Comparison of ENCODE assay signal across 8 cellular contexts in the genomic region with DNA sequence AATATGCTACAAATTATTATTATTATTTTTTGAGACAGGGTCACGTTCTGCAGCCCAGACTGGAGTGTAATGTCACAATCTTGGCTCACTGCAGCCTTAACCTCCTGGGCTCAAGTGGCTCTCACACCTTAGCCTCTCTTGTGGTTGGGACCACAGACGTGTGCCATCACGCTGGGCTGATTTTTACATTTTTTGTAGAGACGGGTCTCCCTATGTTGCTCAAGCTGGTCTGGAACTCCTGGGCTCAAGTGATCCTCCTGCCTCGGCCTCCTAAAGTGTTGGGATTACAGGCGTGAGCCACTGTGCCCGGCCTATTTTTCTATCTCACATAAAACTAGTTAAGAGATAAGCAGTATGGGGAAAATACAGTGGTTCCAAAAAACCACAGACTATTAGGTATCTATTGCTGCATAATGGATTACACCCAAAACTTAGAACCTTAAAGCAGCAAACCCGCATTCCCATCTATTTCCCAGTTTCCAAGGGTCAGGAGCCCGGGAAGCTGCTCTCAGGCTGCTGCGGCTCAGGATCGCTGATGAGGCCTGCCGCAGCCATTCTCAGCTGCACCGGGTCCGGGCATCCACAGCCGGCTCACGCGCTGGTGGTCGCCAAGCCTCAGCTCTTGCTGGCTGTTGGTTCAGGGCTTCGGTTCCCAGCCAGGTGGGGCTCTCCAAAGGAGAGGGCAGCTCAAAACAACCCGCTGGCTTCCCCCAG.
DNase-seq lines count a peak whose midpoint lies in the region; ATAC-seq, FAIRE-seq and TF ChIP-seq lines count a peak whose summit lies in the region.

No MANE protein-coding gene starts in this region.

- no peak overlapping the region for H3K9ac ChIP-seq in keratinocyte (ENCODE audit: control insufficient read depth, extremely low read depth, insufficient read depth, low read length)

- H2AFZ ChIP-seq in keratinocyte (ENCODE audit: control insufficient read depth, low read length) = no peak overlapping the region

- no peak for TF ChIP-seq CTCF in keratinocyte (optimal IDR thresholded peaks at IDR 0.05 in 1 of 3, IDR thresholded peaks at IDR 0.05 in 1 of 3, conservative IDR thresholded peaks at IDR 0.05 in 1 of 3; ENCODE audit: extremely low read depth in 1 of 3, insufficient read depth in 2 of 3, low read length in 3 of 3)

- dilution Hi-C loops in keratinocyte (cut with MboI; ENCODE audit: extremely low pct_ligation_motif_present, low sequenced_read_pairs) = no loop called here

- H3K4me1 Mint-ChIP-seq in activated CD4-positive, alpha-beta T cell treated with anti-CD3 and anti-CD28 coated beads, Interleukin-2, amount 10 ng/mL, durations not matched to agents 7 days and 5 days = peaks cover 14% of the 10 kb centered on the region
- H3K4me1 Mint-ChIP-seq in activated T-helper 17 cell treated with anti-CD3 and anti-CD28 coated beads, Interleukin-2, amount 50 U/mL, for 72 hours = peaks cover under 1% of the 10 kb centered on the region

- CTCF ChIA-PET in activated CD4-positive, alpha-beta T cell treated with anti-CD3 and anti-CD28 coated beads, Interleukin-2, amount 10 ng/mL, durations not matched to agents 7 days and 5 days (lab: Charles Lee) = interaction anchor here (0.6 to 2.5 kb wide), 23 partner anchors 7 to 815 kb away, joined by 3 to 22 read pairs (median 3); partner anchors contain the start of gene STRIP2

- 49% methylated on average over 20 of the region's 20 CpGs for WGBS in thymus

- H3K27ac ChIP-seq in keratinocyte (ENCODE audit: control insufficient read depth, insufficient read depth, low read length) (no peak overlapping the region), thymus (ENCODE audit: low read depth) (no peak overlapping the region)

- H3K27me3 Mint-ChIP-seq in activated CD4-positive, alpha-beta T cell treated with anti-CD3 and anti-CD28 coated beads, Interleukin-2, amount 10 ng/mL, durations not matched to agents 7 days and 5 days = no peaks in the 10 kb centered on the region
- H3K27me3 Mint-ChIP-seq in activated T-helper 17 cell treated with anti-CD3 and anti-CD28 coated beads, Interleukin-2, amount 50 U/mL, for 72 hours = no peaks in the 10 kb centered on the region

- H3K9me1 ChIP-seq in keratinocyte (ENCODE audit: control insufficient read depth, extremely low read depth, insufficient read depth, low read length) = no peaks in the 10 kb centered on the region

- no peak for ATAC-seq in activated T-helper 17 cell treated with anti-CD3 and anti-CD28 coated beads, Interleukin-2, amount 50 U/mL, for 72 hours (replicated peaks)

- no peak for FAIRE-seq in keratinocyte (lab: Jason Lieb, UNC)

- H3K36me3 ChIP-seq in keratinocyte (ENCODE audit: control insufficient read depth in 2 of 2, extremely low read depth in 1 of 2, insufficient read depth in 2 of 2, low read length in 2 of 2) (peaks cover 0 to 6% of the 10 kb centered on the region in 2 experiments), thymus (ENCODE audit: control insufficient read depth, insufficient read depth) (no peaks in the 10 kb centered on the region)

- no peak for DNase-seq in activated CD4-positive, alpha-beta T cell treated with anti-CD3 and anti-CD28 coated beads, Interleukin-2, amount 10 ng/mL, durations not matched to agents 7 days and 5 days
- DNase-seq in activated CD4-positive, alpha-beta T cell treated with anti-CD3 and anti-CD28 coated beads, Interleukin-2, amount 50 U/mL, for 4 hours = no peak
- DNase-seq in keratinocyte (ENCODE audit: low read depth, low spot score) (no peak), H4 (ENCODE audit: low spot score) (no peak), NCI-H446 treated with DMSO at 0.1 percent for 48 hours (lab: John Stamatoyannopoulos, UW) (no peak), superior temporal gyrus (ENCODE audit: extremely low spot score) (no peak)

- H3K4me3 Mint-ChIP-seq in activated CD4-positive, alpha-beta T cell treated with anti-CD3 and anti-CD28 coated beads, Interleukin-2, amount 10 ng/mL, durations not matched to agents 7 days and 5 days = peak overlapping the region; percentile 86
- peak overlapping the region; percentile 92 for H3K4me3 Mint-ChIP-seq in activated T-helper 17 cell treated with anti-CD3 and anti-CD28 coated beads, Interleukin-2, amount 50 U/mL, for 72 hours

- H3K4me2 ChIP-seq in keratinocyte (ENCODE audit: control insufficient read depth, extremely low read depth, insufficient read depth, low read depth, low read length) = peak overlapping the region; percentile 60

- no peaks in the 10 kb centered on the region for H3K9me3 ChIP-seq in keratinocyte (ENCODE audit: control insufficient read depth, low read depth, low read length)
- no peaks in the 10 kb centered on the region for H3K9me3 ChIP-seq in thymus (ENCODE audit: control insufficient read depth)

- no peaks in the 10 kb centered on the region for H3K79me2 ChIP-seq in keratinocyte (ENCODE audit: control insufficient read depth, insufficient read depth, low read length)

- no peak overlapping the region for H3K4me3 ChIP-seq in keratinocyte (ENCODE audit: control insufficient read depth in 2 of 3, extremely low read depth in 1 of 3, insufficient read depth in 2 of 3, low read depth in 1 of 3, low read length in 3 of 3)
- peak overlapping the region; percentile 53 for H3K4me3 ChIP-seq in thymus (ENCODE audit: low read length)

- no peaks in the 10 kb centered on the region for H3K9me3 Mint-ChIP-seq in activated CD4-positive, alpha-beta T cell treated with anti-CD3 and anti-CD28 coated beads, Interleukin-2, amount 10 ng/mL, durations not matched to agents 7 days and 5 days
- no peaks in the 10 kb centered on the region for H3K9me3 Mint-ChIP-seq in activated T-helper 17 cell treated with anti-CD3 and anti-CD28 coated beads, Interleukin-2, amount 50 U/mL, for 72 hours

- no peaks in the 10 kb centered on the region for H3K36me3 Mint-ChIP-seq in activated CD4-positive, alpha-beta T cell treated with anti-CD3 and anti-CD28 coated beads, Interleukin-2, amount 10 ng/mL, durations not matched to agents 7 days and 5 days (ENCODE audit: low read depth)
- H3K36me3 Mint-ChIP-seq in activated T-helper 17 cell treated with anti-CD3 and anti-CD28 coated beads, Interleukin-2, amount 50 U/mL, for 72 hours (ENCODE audit: low read depth) = peaks cover 4% of the 10 kb centered on the region

- H3K4me1 ChIP-seq in keratinocyte (ENCODE audit: control insufficient read depth, extremely low read depth, insufficient read depth, low read length) (peaks cover 8% of the 10 kb centered on the region), thymus (ENCODE audit: control insufficient read depth, insufficient read depth, low read length) (peaks cover 3% of the 10 kb centered on the region)

- POLR2A ChIA-PET in activated CD4-positive, alpha-beta T cell treated with anti-CD3 and anti-CD28 coated beads, Interleukin-2, amount 10 ng/mL, durations not matched to agents 7 days and 5 days (lab: Charles Lee) = no interaction called here

- peak overlapping the region; percentile 84 for H3K27ac Mint-ChIP-seq in activated CD4-positive, alpha-beta T cell treated with anti-CD3 and anti-CD28 coated beads, Interleukin-2, amount 10 ng/mL, durations not matched to agents 7 days and 5 days
- H3K27ac Mint-ChIP-seq in activated T-helper 17 cell treated with anti-CD3 and anti-CD28 coated beads, Interleukin-2, amount 50 U/mL, for 72 hours = peak overlapping the region; percentile 90

- H3K27me3 ChIP-seq in keratinocyte (ENCODE audit: control insufficient read depth, extremely low read depth, insufficient read depth, low read length) (no peaks in the 10 kb centered on the region), thymus (ENCODE audit: control insufficient read depth, insufficient read depth) (no peaks in the 10 kb centered on the region)

- H4K20me1 ChIP-seq in keratinocyte (ENCODE audit: control insufficient read depth, extremely low read depth, insufficient read depth, low read length) = no peaks in the 10 kb centered on the region
